Comparison of ENCODE assay signal across 17 cellular contexts in genomic region chr22:23530766-23531282, GRCh38. TPM values are rescaled to one million over a fixed set of nuclear protein-coding genes. Genes with fewer than 3 reads are reported as not detected.
"Had no signal": no experiment of that assay in that cellular context is flagged by ENCODE, and none has a peak within 500 bp of the region (broad histone marks: within the 10 kb centered on the region; RNA-seq: fewer than 3 reads in every experiment).

No MANE protein-coding gene starts in this region.

- H3K27ac Mint-ChIP-seq: stimulated activated memory B cell treated with anti-CD40 and anti-IgM and Interleukin-4, amounts not matched to agents 10 μg/mL and 1 μg/mL and 100 μg/mL, for 72 hours; T-cell had no signal

- ATAC-seq: pancreas, T-cell had no signal

- H3K9me3 Mint-ChIP-seq: stimulated activated memory B cell treated with anti-CD40 and anti-IgM and Interleukin-4, amounts not matched to agents 10 μg/mL and 1 μg/mL and 100 μg/mL, for 72 hours; T-cell had no signal

- H3K36me3 Mint-ChIP-seq: stimulated activated memory B cell treated with anti-CD40 and anti-IgM and Interleukin-4, amounts not matched to agents 10 μg/mL and 1 μg/mL and 100 μg/mL, for 72 hours; T-cell had no signal

- H3K4me3 ChIP-seq: cardiac muscle cell, esophagus muscularis mucosa, pancreas, tibial artery, vagina had no signal

- H3K27ac ChIP-seq: cardiac muscle cell, esophagus muscularis mucosa, pancreas, tibial artery, vagina had no signal

- H3K4me1 ChIP-seq: pancreas, vagina had no signal

- H3K4me3 Mint-ChIP-seq: stimulated activated memory B cell treated with anti-CD40 and anti-IgM and Interleukin-4, amounts not matched to agents 10 μg/mL and 1 μg/mL and 100 μg/mL, for 72 hours; T-cell had no signal

- H3K9me3 ChIP-seq: esophagus muscularis mucosa, pancreas, tibial artery, vagina had no signal

- H3K4me1 Mint-ChIP-seq: T-cell had no signal

- H3K36me3 ChIP-seq: cardiac muscle cell, esophagus muscularis mucosa, pancreas, tibial artery, vagina had no signal

- DNase-seq: activated CD4-positive, alpha-beta T cell treated with anti-CD3 and anti-CD28 coated beads for 1 hour; activated CD4-positive, alpha-beta T cell treated with anti-CD3 and anti-CD28 coated beads, Interleukin-2, amount 50 U/mL, for 4 hours; activated naive CD4-positive, alpha-beta T cell treated with anti-CD3 and anti-CD28 coated beads, Interleukin-2, amount 50 U/mL, for 16 hours; activated T-cell treated with anti-CD3 and anti-CD28 coated beads, Interleukin-2, amount 50 U/mL, for 1 hour; kidney glomerular epithelial cell; stimulated activated CD4-positive, alpha-beta T cell treated with anti-CD3 and anti-CD28 coated beads, Interleukin-2, amount 100 ng/mL, for 48 hours; T-cell; T-helper 9 cell had no signal

- H3K27me3 ChIP-seq: cardiac muscle cell, esophagus muscularis mucosa, pancreas, vagina had no signal

RNA-seq across cellular contexts. Expression of gene IGLL1, which starts 49.3 kb away (rescaled TPM):
- total RNA-seq: cardiac muscle cell, esophagus muscularis mucosa, fibroblast of villous mesenchyme, lower leg skin, pancreas, renal cortical epithelial cell, vagina had no signal
- polyA plus RNA-seq: cardiac muscle cell had no signal
